In the genomic region with DNA sequence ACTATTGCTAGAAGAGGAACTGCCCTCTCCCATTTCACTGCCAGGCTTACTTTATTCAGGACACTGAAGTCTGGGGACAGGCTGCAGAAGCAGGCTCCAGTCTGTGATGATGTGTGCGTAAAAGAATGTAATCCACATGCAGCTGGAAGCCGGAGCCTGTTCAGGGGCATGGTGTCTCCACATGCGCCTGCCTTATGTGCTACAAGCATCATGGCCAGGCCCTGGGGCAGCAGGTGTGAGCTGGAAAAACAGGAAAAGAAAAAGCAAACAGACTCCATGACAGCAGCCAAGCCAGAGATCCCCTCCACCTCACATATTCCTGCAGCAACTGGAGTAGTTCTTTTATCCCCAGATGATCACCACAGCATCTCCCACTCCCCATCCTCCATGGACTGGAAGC, we compare ENCODE assay signal across 10 cellular contexts. TPM values are rescaled to one million over a fixed set of nuclear protein-coding genes. Genes with fewer than 3 reads are reported as not detected.
A peak's percentile ranks its signal among the peaks of the same experiment; 100 is the strongest.
DNase-seq lines count a peak whose midpoint lies in the region; ATAC-seq and TF ChIP-seq lines count a peak whose summit lies in the region.
"Had no signal": no experiment of that assay in that cellular context is flagged by ENCODE, and none has a peak within 500 bp of the region (broad histone marks: within the 10 kb centered on the region; RNA-seq: fewer than 3 reads in every experiment).

No MANE protein-coding gene starts in this region.

- CTCF ChIA-PET in A673 (lab: Charles Lee), result no interaction called here

- no TSS peak for BruUV-seq in A673 (replicated peaks; lab: Mats Ljungman, UMichigan)

- H3K36me3 Mint-ChIP-seq in chondrocyte (ENCODE audit: low read depth), result peaks cover 5% of the 10 kb centered on the region

- POLR2A ChIA-PET in A673 (lab: Charles Lee; ENCODE audit: low non-redundant PET), result no interaction called here

- no peaks in the 10 kb centered on the region for H3K27me3 Mint-ChIP-seq in chondrocyte (ENCODE audit: low read depth)
- H3K27me3 Mint-ChIP-seq: activated CD4-positive, alpha-beta T cell treated with anti-CD3 and anti-CD28 coated beads, Interleukin-2, amount 10 ng/mL, durations not matched to agents 7 days and 5 days; CD8-positive, alpha-beta memory T cell had no signal

- no peaks in the 10 kb centered on the region for H3K9me3 Mint-ChIP-seq in chondrocyte (ENCODE audit: low read depth)
- H3K9me3 Mint-ChIP-seq: activated CD4-positive, alpha-beta T cell treated with anti-CD3 and anti-CD28 coated beads, Interleukin-2, amount 10 ng/mL, durations not matched to agents 7 days and 5 days; CD8-positive, alpha-beta memory T cell had no signal

- H3K4me3 ChIP-seq in lower lobe of right lung (no peak overlapping the region), A673 (ENCODE audit: low read depth, low read length, poor library complexity, severe bottlenecking) (no peak overlapping the region)

- DNase-seq in AG09319 (ENCODE audit: extremely low read depth, low read depth), result peak; percentile 70
- DNase-seq in NCI-H146 treated with DMSO at 0.1 percent for 48 hours (lab: John Stamatoyannopoulos, UW; ENCODE audit: unreplicated experiment), result peak; percentile 65
- DNase-seq in chondrocyte (ENCODE audit: low spot score), result no peak
- no peak for DNase-seq in lower lobe of right lung
- no peak for DNase-seq in A673 (ENCODE audit: low spot score)
- no peak for DNase-seq in omental fat pad (ENCODE audit: low spot score)
- DNase-seq in SW 1271 (lab: John Stamatoyannopoulos, UW), result no peak
- DNase-seq: activated CD4-positive, alpha-beta T cell treated with anti-CD3 and anti-CD28 coated beads, Interleukin-2, amount 10 ng/mL, durations not matched to agents 7 days and 5 days; CD8-positive, alpha-beta memory T cell had no signal

- no peaks in the 10 kb centered on the region for H3K9me3 ChIP-seq in lower lobe of right lung
- no peaks in the 10 kb centered on the region for H3K9me3 ChIP-seq in A673 (ENCODE audit: low read depth, low read length, poor library complexity, severe bottlenecking)

- no peak overlapping the region for H3K4me3 Mint-ChIP-seq in chondrocyte (ENCODE audit: unreplicated experiment)
- H3K4me3 Mint-ChIP-seq: activated CD4-positive, alpha-beta T cell treated with anti-CD3 and anti-CD28 coated beads, Interleukin-2, amount 10 ng/mL, durations not matched to agents 7 days and 5 days; CD8-positive, alpha-beta memory T cell had no signal

- intact Hi-C loops in lower lobe of right lung (cut with DNase I) (no loop called here), A673 (cut with micrococcal nuclease; ENCODE audit: unreplicated experiment) (no loop called here)

- H3K36me3 ChIP-seq in lower lobe of right lung (peaks cover 8% of the 10 kb centered on the region), A673 (ENCODE audit: insufficient read depth, low read length, poor library complexity, severe bottlenecking) (no peaks in the 10 kb centered on the region)

- TF ChIP-seq CTCF in AG09319 (IDR thresholded peaks at IDR 0.05; ENCODE audit: low read depth, low read length) (no peak), chondrocyte (IDR thresholded peaks at IDR 0.05) (no peak), lower lobe of right lung (IDR thresholded peaks at IDR 0.05) (no peak), A673 (conservative IDR thresholded peaks at IDR 0.05; ENCODE audit: low read depth, low read length) (no peak), omental fat pad (IDR thresholded peaks at IDR 0.05) (no peak)

- peak overlapping the region; percentile 34 for H3K27ac Mint-ChIP-seq in chondrocyte (ENCODE audit: unreplicated experiment)
- H3K27ac Mint-ChIP-seq: activated CD4-positive, alpha-beta T cell treated with anti-CD3 and anti-CD28 coated beads, Interleukin-2, amount 10 ng/mL, durations not matched to agents 7 days and 5 days had no signal

- ATAC-seq in lower lobe of right lung (peak; percentile 44 to 67), omental fat pad (ENCODE audit: low FRiP score) (no peak), GM21526 (IDR thresholded peaks at IDR 0.05; ENCODE audit: low FRiP score, unreplicated experiment) (no peak)

- H3K4me1 ChIP-seq in lower lobe of right lung (no peaks in the 10 kb centered on the region), A673 (ENCODE audit: insufficient read depth, low read length, poor library complexity, severe bottlenecking) (no peaks in the 10 kb centered on the region)

- H3K27ac ChIP-seq in lower lobe of right lung (no peak overlapping the region), A673 (ENCODE audit: low read depth, low read length, poor library complexity, severe bottlenecking) (no peak overlapping the region)

- H3K27me3 ChIP-seq in lower lobe of right lung (ENCODE audit: low read depth) (no peaks in the 10 kb centered on the region), A673 (replicated peaks; ENCODE audit: insufficient read depth, low read depth, low read length, poor library complexity) (no peaks in the 10 kb centered on the region)

- peaks cover 12% of the 10 kb centered on the region for H3K4me1 Mint-ChIP-seq in chondrocyte (ENCODE audit: low read depth)
- H3K4me1 Mint-ChIP-seq: CD8-positive, alpha-beta memory T cell had no signal

RNA-seq across cellular contexts. Expression of a gene that starts 33.4 kb away (rescaled TPM):
- total RNA-seq in chondrocyte (48.4 to 55.6 TPM (median 51.1 TPM) in 3 replicates), lower lobe of right lung (90.9 TPM), A673 (2021) (179 and 206 TPM in 2 replicates), omental fat pad (100 to 1,000 TPM in 3 of 4 donors, 10 to 100 TPM in 1; 82.3 to 179 (median 108) TPM)

RNA-seq across cellular contexts. Expression of a gene that starts 42.9 kb away (rescaled TPM):
- total RNA-seq in chondrocyte (45.0 to 69.4 TPM (median 65.3 TPM) in 3 replicates), lower lobe of right lung (28.6 TPM), A673 (2021) (32.0 and 50.9 TPM in 2 replicates), omental fat pad (10 to 100 TPM; 11.2 to 47.4 (median 16.8) TPM)

Comparison
In these comparisons a context has a peak if more than half of its experiments do, and no peak if none do; other contexts are left out.
1. DNase-seq: peak in AG09319 (single experiment) and NCI-H146 treated with DMSO at 0.1 percent for 48 hours (single experiment); none in chondrocyte (single experiment), lower lobe of right lung (single experiment), A673 (single experiment), omental fat pad (single experiment) and SW 1271 (0 of 2).
2. ATAC-seq: peak in lower lobe of right lung (2 of 2); none in omental fat pad (single experiment) and GM21526 (single experiment).